In the genomic region with DNA sequence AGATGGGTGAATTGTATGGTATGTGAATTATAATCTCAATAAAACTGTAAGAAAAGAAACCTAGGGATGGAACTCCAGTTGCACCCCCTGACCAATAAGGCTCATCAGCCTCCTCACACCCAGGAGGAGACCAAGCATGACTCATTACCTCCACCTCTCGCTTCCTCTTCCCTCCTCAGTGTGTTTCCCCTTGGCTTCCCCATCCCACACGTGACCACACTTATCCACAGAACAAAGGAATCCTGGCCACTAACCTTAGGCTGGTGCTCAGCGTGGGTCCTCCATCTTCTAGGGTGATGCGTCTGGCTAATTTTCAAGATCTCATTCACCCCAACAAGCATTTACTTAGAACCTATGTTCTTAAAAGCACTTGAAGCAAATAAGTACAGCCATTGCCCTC, we compare ENCODE assay signal across 10 cellular contexts. TPM values are rescaled to one million over a fixed set of nuclear protein-coding genes. Genes with fewer than 3 reads are reported as not detected.
DNase-seq lines count a peak whose midpoint lies in the region; FAIRE-seq and TF ChIP-seq lines count a peak whose summit lies in the region.
"Had no signal": no experiment of that assay in that cellular context is flagged by ENCODE, and none has a peak within 500 bp of the region (broad histone marks: within the 10 kb centered on the region; RNA-seq: fewer than 3 reads in every experiment).

No MANE protein-coding gene starts in this region.

- peak; percentile 81 for FAIRE-seq in GM12891 (lab: Jason Lieb, UNC)

- no peak for TF ChIP-seq CTCF in osteocyte (IDR thresholded peaks at IDR 0.05)

- peaks cover 14% of the 10 kb centered on the region for H3K9me3 Mint-ChIP-seq in osteocyte (ENCODE audit: unreplicated experiment)

- TF ChIP-seq POLR2A in GM12891 (IDR thresholded peaks at IDR 0.05; ENCODE audit: low read depth, low read length) = no peak

- DNase-seq in GM12891 (ENCODE audit: insufficient read length, low spot score) = no peak
- DNase-seq in NOMO-1 (lab: John Stamatoyannopoulos, UW; ENCODE audit: unreplicated experiment in 2 of 2) = peak; percentile 49 to 70
- peak; percentile 10 for DNase-seq in activated T-helper 9 cell treated with anti-CD3 and anti-CD28 coated beads, Interleukin-2, amount 50 U/mL, for 16 hours (ENCODE audit: low read depth)
- DNase-seq in stimulated activated CD4-positive, alpha-beta T cell treated with anti-CD3 and anti-CD28 coated beads, Interleukin-2, amount 100 ng/mL, for 48 hours = peak; percentile 13 to 23
- no peak for DNase-seq in midbrain (lab: John Stamatoyannopoulos, UW)
- DNase-seq in NCI-H524 (lab: John Stamatoyannopoulos, UW) = no peak
- DNase-seq in GDM1 (lab: John Stamatoyannopoulos, UW) = no peak
- no peak for DNase-seq in osteocyte (ENCODE audit: extremely low spot score, unreplicated experiment)
- DNase-seq: MG63, testis had no signal

- no peaks in the 10 kb centered on the region for H3K36me3 Mint-ChIP-seq in osteocyte (ENCODE audit: unreplicated experiment)

- peaks cover 2% of the 10 kb centered on the region for H3K27me3 Mint-ChIP-seq in osteocyte (ENCODE audit: unreplicated experiment)

- peaks cover 9% of the 10 kb centered on the region for H3K4me1 Mint-ChIP-seq in osteocyte (ENCODE audit: unreplicated experiment)

- no peak overlapping the region for H3K4me3 Mint-ChIP-seq in osteocyte (ENCODE audit: unreplicated experiment)

- H3K27ac Mint-ChIP-seq in osteocyte (ENCODE audit: unreplicated experiment) = no peak overlapping the region

TF ChIP-seq in GM12891, 5 proteins besides CTCF, POLR2A, EP300 and RAD21:
- TF ChIP-seq PAX5 (IDR thresholded peaks at IDR 0.05; ENCODE audit: insufficient read depth, low read length, severe bottlenecking) = no peak
- peak; percentile 95 for TF ChIP-seq SPI1 (IDR thresholded peaks at IDR 0.05; ENCODE audit: low read depth, low read length)

RNA-seq across cellular contexts. Expression of a gene that starts 36.2 kb away (rescaled TPM):
- 12.4 TPM for polyA plus RNA-seq in GM12891 (2012; ENCODE audit: low read depth, missing spikeins)
- total RNA-seq in osteocyte = 12.7 and 13.2 TPM in 2 replicates

Comparison
In these comparisons a context has a peak if more than half of its experiments do, and no peak if none do; other contexts are left out.
1. DNase-seq: peak in NOMO-1 (2 of 2), activated T-helper 9 cell treated with anti-CD3 and anti-CD28 coated beads, Interleukin-2, amount 50 U/mL, for 16 hours (single experiment) and stimulated activated CD4-positive, alpha-beta T cell treated with anti-CD3 and anti-CD28 coated beads, Interleukin-2, amount 100 ng/mL, for 48 hours (2 of 2); none in GM12891 (single experiment), midbrain (single experiment), NCI-H524 (0 of 2), GDM1 (single experiment) and osteocyte (single experiment).